In genomic region chr7:94154858-94155257, GRCh38 we compare ENCODE assay signal across 1 cellular context.
TF ChIP-seq lines count a peak whose summit lies in the region.

No MANE protein-coding gene starts in this region.

TF ChIP-seq in GM12878, 131 proteins besides CTCF, POLR2A, EP300 and RAD21 (continued from another document):
- no peak for TF ChIP-seq MYC (IDR thresholded peaks at IDR 0.05; ENCODE audit: insufficient read depth, insufficient read length, insufficient replicate concordance, low read length, severe bottlenecking)
- no peak for TF ChIP-seq POLR2AphosphoS2 (IDR thresholded peaks at IDR 0.05; ENCODE audit: low read depth, low read length)
- TF ChIP-seq RUNX3 (IDR thresholded peaks at IDR 0.05; ENCODE audit: low read length): no peak
- no peak for TF ChIP-seq ATF3 (IDR thresholded peaks at IDR 0.05; ENCODE audit: borderline replicate concordance, extremely low read depth, low read depth, low read length)
- TF ChIP-seq E4F1 (IDR thresholded peaks at IDR 0.05; ENCODE audit: borderline replicate concordance, partially characterized antibody): no peak
- TF ChIP-seq RCOR1 (conservative IDR thresholded peaks at IDR 0.05; ENCODE audit: low read depth, low read length): no peak
- no peak for TF ChIP-seq IRF3 (IDR thresholded peaks at IDR 0.05)
- no peak for TF ChIP-seq ZNF687 (IDR thresholded peaks at IDR 0.05)
- TF ChIP-seq BCL11A (IDR thresholded peaks at IDR 0.05; ENCODE audit: low read depth, low read length): no peak
- TF ChIP-seq NFYA (IDR thresholded peaks at IDR 0.05; ENCODE audit: borderline replicate concordance, low read depth, low read length): no peak
- no peak for TF ChIP-seq HDAC6 (IDR thresholded peaks at IDR 0.05; ENCODE audit: unreplicated experiment)
- TF ChIP-seq TARDBP (IDR thresholded peaks at IDR 0.05; ENCODE audit: borderline replicate concordance): no peak
- no peak for TF ChIP-seq SREBF1 (IDR thresholded peaks at IDR 0.05; ENCODE audit: low read length)
- no peak for TF ChIP-seq ZNF217 (IDR thresholded peaks at IDR 0.05)
- no peak for TF ChIP-seq STAT3 (IDR thresholded peaks at IDR 0.05; ENCODE audit: low read depth, low read length)
- peak; percentile 64 for TF ChIP-seq IKZF1 (conservative IDR thresholded peaks at IDR 0.05)
- no peak for TF ChIP-seq EZH2 (IDR thresholded peaks at IDR 0.05; ENCODE audit: borderline replicate concordance, control insufficient read depth, low read depth, low read length)
- TF ChIP-seq USF2 (IDR thresholded peaks at IDR 0.05; ENCODE audit: borderline replicate concordance, low read depth, low read length): no peak
- no peak for TF ChIP-seq E2F8 (IDR thresholded peaks at IDR 0.05; ENCODE audit: low read depth, partially characterized antibody)
- TF ChIP-seq SMAD5 (IDR thresholded peaks at IDR 0.05; ENCODE audit: low read depth): no peak
- peak; percentile 31; the same call in 1 of the 2 replicates for TF ChIP-seq SPI1 (IDR thresholded peaks at IDR 0.05; ENCODE audit: borderline replicate concordance, insufficient read depth, low read depth, low read length)
- TF ChIP-seq BCLAF1 (IDR thresholded peaks at IDR 0.05): no peak
- no peak for TF ChIP-seq CHD2 (IDR thresholded peaks at IDR 0.05; ENCODE audit: borderline replicate concordance, low read depth, low read length)
- no peak for TF ChIP-seq GABPA (IDR thresholded peaks at IDR 0.05; ENCODE audit: low read depth)
- TF ChIP-seq CREM (IDR thresholded peaks at IDR 0.05; ENCODE audit: low read depth): no peak
- no peak for TF ChIP-seq ELK1 (IDR thresholded peaks at IDR 0.05; ENCODE audit: low read depth, low read length)
- no peak for TF ChIP-seq USF1 (IDR thresholded peaks at IDR 0.05; ENCODE audit: borderline replicate concordance, extremely low read length, insufficient read depth, low read depth, low read length)
- TF ChIP-seq CEBPB (IDR thresholded peaks at IDR 0.05; ENCODE audit: borderline replicate concordance in 1 of 2, low read depth in 2 of 2, low read length in 2 of 2): no peak
- TF ChIP-seq SUPT20H (IDR thresholded peaks at IDR 0.05; ENCODE audit: borderline replicate concordance, control insufficient read depth, low read depth, low read length): no peak
- TF ChIP-seq ZBED1 (IDR thresholded peaks at IDR 0.05; ENCODE audit: borderline replicate concordance): no peak
- no peak for TF ChIP-seq POU2F2 (IDR thresholded peaks at IDR 0.05; ENCODE audit: borderline replicate concordance, low read depth, low read length)
- no peak for TF ChIP-seq ZBTB11 (CRISPR knock-in tag; IDR thresholded peaks at IDR 0.05)
- TF ChIP-seq ETV6 (conservative IDR thresholded peaks at IDR 0.05 in 1 of 2, IDR thresholded peaks at IDR 0.05 in 1 of 2; ENCODE audit: borderline replicate concordance in 1 of 2, low read depth in 1 of 2): no peak
- no peak for TF ChIP-seq SIN3A (IDR thresholded peaks at IDR 0.05; ENCODE audit: low read depth, low read length)
- TF ChIP-seq IKZF2 (IDR thresholded peaks at IDR 0.05): peak; percentile 51 to 63; a peak in 2 of 4 replicates
- TF ChIP-seq RAD51 (IDR thresholded peaks at IDR 0.05): peak; percentile 53
- peak; percentile 25; the same call in 1 of the 2 replicates for TF ChIP-seq BACH1 (IDR thresholded peaks at IDR 0.05; ENCODE audit: borderline replicate concordance)
